In the genomic region with DNA sequence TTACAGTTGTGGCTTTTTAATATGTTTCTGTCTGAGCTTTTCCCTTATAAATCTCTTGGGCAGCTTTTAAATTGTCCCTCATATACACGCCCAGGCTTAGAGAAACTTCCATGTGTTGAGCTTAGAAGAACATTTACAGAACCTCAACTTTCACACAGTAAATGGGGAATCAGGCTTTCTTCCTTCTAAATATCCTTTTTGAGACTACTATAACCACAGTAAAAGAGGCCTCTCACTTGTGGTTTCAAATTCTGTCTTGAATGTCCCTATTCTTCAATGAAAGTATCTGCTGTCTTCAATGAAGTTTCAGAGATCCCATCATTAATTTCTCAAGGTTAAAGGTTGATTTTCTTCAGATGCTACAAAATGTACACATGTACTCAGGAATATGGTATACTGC, we compare ENCODE assay signal across 26 cellular contexts.
"Had no signal": no experiment of that assay in that cellular context is flagged by ENCODE, and none has a peak within 500 bp of the region (broad histone marks: within the 10 kb centered on the region; RNA-seq: fewer than 3 reads in every experiment).

No MANE protein-coding gene starts in this region.

- H2AFZ ChIP-seq: hepatocyte had no signal

- H3K4me3 ChIP-seq: colonic mucosa, esophagus squamous epithelium, gastroesophageal sphincter, heart left ventricle, hepatocyte, left lung, lower lobe of right lung, mucosa of descending colon had no signal

- H3K4me1 ChIP-seq: colonic mucosa, esophagus squamous epithelium, gastroesophageal sphincter, heart left ventricle, left lung, lower lobe of right lung had no signal

- H3K36me3 ChIP-seq: colonic mucosa, esophagus squamous epithelium, gastroesophageal sphincter, heart left ventricle, left lung, lower lobe of right lung had no signal

- H3K9me3 Mint-ChIP-seq: dendritic cell treated with granulocyte-macrophage colony-stimulating factor and Interleukin-4, amounts not matched to agents 40 ng/mL and 50 ng/mL, for 4 days; effector memory CD8-positive, alpha-beta T cell; endodermal cell; mesothelial cell of epicardium had no signal

- H3K4me2 ChIP-seq: hepatocyte had no signal

- H3K27ac Mint-ChIP-seq: dendritic cell treated with granulocyte-macrophage colony-stimulating factor and Interleukin-4, amounts not matched to agents 40 ng/mL and 50 ng/mL, for 4 days; effector memory CD8-positive, alpha-beta T cell; endodermal cell; mesothelial cell of epicardium; naive B cell had no signal

- H3K36me3 Mint-ChIP-seq: mesothelial cell of epicardium, naive B cell had no signal

- H3K4me1 Mint-ChIP-seq: naive B cell had no signal

- H3K9me3 ChIP-seq: colonic mucosa, esophagus squamous epithelium, gastroesophageal sphincter, heart left ventricle, left lung, lower lobe of right lung, mucosa of descending colon had no signal

- FAIRE-seq: endometrium, keratinocyte had no signal

- H3K27me3 Mint-ChIP-seq: naive B cell had no signal

- H3K27ac ChIP-seq: colonic mucosa, epithelial cell of prostate, esophagus squamous epithelium, gastroesophageal sphincter, heart left ventricle, hepatocyte, left lung, lower lobe of right lung had no signal

- H3K27me3 ChIP-seq: colonic mucosa, esophagus squamous epithelium, gastroesophageal sphincter, heart left ventricle, hepatocyte, left lung had no signal

- DNase-seq: colonic mucosa; cortex of kidney; effector CD8-positive, alpha-beta T cell; effector memory CD8-positive, alpha-beta T cell; endodermal cell; erythroblast; esophagus squamous epithelium; foreskin fibroblast; foreskin melanocyte; heart left ventricle; hypothalamus; left cardiac atrium; left lung; left ventricle myocardium superior; lower lobe of right lung; mesenchymal stem cell; mucosa of descending colon; naive B cell had no signal

- ATAC-seq: effector memory CD8-positive, alpha-beta T cell; esophagus mucosa; gastroesophageal sphincter; heart left ventricle; left cardiac atrium; left lung; left ventricle myocardium superior; lower lobe of right lung; mucosa of descending colon had no signal

- H3K4me3 Mint-ChIP-seq: dendritic cell treated with granulocyte-macrophage colony-stimulating factor and Interleukin-4, amounts not matched to agents 40 ng/mL and 50 ng/mL, for 4 days; effector memory CD8-positive, alpha-beta T cell; endodermal cell; mesothelial cell of epicardium; naive B cell had no signal

- H3K79me2 ChIP-seq: hepatocyte had no signal
